Comparison of ENCODE assay signal across 8 cellular contexts in the genomic region with DNA sequence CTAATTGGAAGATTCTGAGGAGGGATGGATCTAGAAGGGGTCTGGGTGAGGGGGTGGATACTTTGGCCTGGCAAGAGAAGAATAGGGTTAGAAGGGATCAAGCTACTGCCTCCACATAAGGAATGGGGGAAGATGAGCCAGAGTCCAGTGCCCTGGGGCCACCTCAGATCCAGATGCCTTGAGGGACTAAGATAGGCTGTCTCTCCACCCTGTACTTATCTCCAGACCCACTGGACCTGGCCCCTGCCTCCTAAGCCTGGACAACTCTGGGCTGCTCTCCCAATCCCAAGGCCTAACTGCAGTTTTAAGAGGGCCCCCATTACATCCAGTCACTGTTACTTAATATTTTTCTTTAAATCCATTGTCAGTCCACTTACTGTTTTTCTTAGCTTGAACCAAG. TPM values are rescaled to one million over a fixed set of nuclear protein-coding genes. Genes with fewer than 3 reads are reported as not detected.
DNase-seq lines count a peak whose midpoint lies in the region; ATAC-seq and TF ChIP-seq lines count a peak whose summit lies in the region.

No MANE protein-coding gene starts in this region.

- no peak for TF ChIP-seq EP300 in ovary (IDR thresholded peaks at IDR 0.05)

- no peaks in the 10 kb centered on the region for H3K27me3 Mint-ChIP-seq in CD8-positive, alpha-beta memory T cell

- H3K4me1 ChIP-seq in CD8-positive, alpha-beta memory T cell (ENCODE audit: insufficient read depth, low read length): peaks cover 17% of the 10 kb centered on the region
- peaks cover 17% of the 10 kb centered on the region for H3K4me1 ChIP-seq in Panc1 (ENCODE audit: control insufficient read depth, insufficient read depth, low read length)
- peaks cover 11% of the 10 kb centered on the region for H3K4me1 ChIP-seq in ovary (ENCODE audit: insufficient read depth)

- no peak for TF ChIP-seq POLR2A in erythroblast (IDR thresholded peaks at IDR 0.05; ENCODE audit: low read length)
- no peak for TF ChIP-seq POLR2A in ovary (IDR thresholded peaks at IDR 0.05)

- H3K9me3 ChIP-seq in CD8-positive, alpha-beta memory T cell (ENCODE audit: low read length): no peaks in the 10 kb centered on the region
- H3K9me3 ChIP-seq in Panc1 (ENCODE audit: control insufficient read depth, insufficient read depth, low read depth, low read length): no peaks in the 10 kb centered on the region
- no peaks in the 10 kb centered on the region for H3K9me3 ChIP-seq in ovary

- H3K9me3 Mint-ChIP-seq in CD8-positive, alpha-beta memory T cell: no peaks in the 10 kb centered on the region

- H3K27ac ChIP-seq in CD8-positive, alpha-beta memory T cell (ENCODE audit: low read depth, low read length): peak overlapping the region; percentile 70
- H3K27ac ChIP-seq in Panc1 (ENCODE audit: low read length) (peak overlapping the region; percentile 88), ovary (peak overlapping the region; percentile 19 to 95)

- no peaks in the 10 kb centered on the region for H3K36me3 ChIP-seq in CD8-positive, alpha-beta memory T cell (ENCODE audit: insufficient read depth, low read length)
- H3K36me3 ChIP-seq in Panc1 (ENCODE audit: control insufficient read depth, insufficient read depth, low read length) (peaks cover 5% of the 10 kb centered on the region; the same call in 1 of the 2 replicates), ovary (no peaks in the 10 kb centered on the region)

- POLR2A ChIA-PET in CD8-positive, alpha-beta memory T cell (lab: Charles Lee): no interaction called here
- POLR2A ChIA-PET in Panc1 (lab: Charles Lee): interaction anchor here (0.5 kb wide), 1 partner anchor 48 kb away, joined by 3 read pairs; no protein-coding TSS in a partner anchor

- H3K4me3 Mint-ChIP-seq in CD8-positive, alpha-beta memory T cell: peak overlapping the region; percentile 75 to 99 (median 95)

- ATAC-seq in Panc1 (no peak), HG02610 (IDR thresholded peaks at IDR 0.05; ENCODE audit: unreplicated experiment) (no peak), HG03378 (IDR thresholded peaks at IDR 0.05; ENCODE audit: unreplicated experiment) (no peak), GM19455 (IDR thresholded peaks at IDR 0.05; ENCODE audit: unreplicated experiment) (no peak), HG03565 (IDR thresholded peaks at IDR 0.05; ENCODE audit: unreplicated experiment) (no peak)

- peaks cover 30 to 51% (median 40%) of the 10 kb centered on the region in 3 donors for H3K4me1 Mint-ChIP-seq in CD8-positive, alpha-beta memory T cell

- no peaks in the 10 kb centered on the region for H3K27me3 ChIP-seq in CD8-positive, alpha-beta memory T cell (ENCODE audit: insufficient read depth, low read length, poor library complexity, severe bottlenecking)
- H3K27me3 ChIP-seq in Panc1 (ENCODE audit: control insufficient read depth, insufficient read depth, low read length): no peaks in the 10 kb centered on the region
- no peaks in the 10 kb centered on the region for H3K27me3 ChIP-seq in ovary

- H3K4me3 ChIP-seq in CD8-positive, alpha-beta memory T cell (ENCODE audit: low read length): peak overlapping the region; percentile 84
- H3K4me3 ChIP-seq in Panc1 (ENCODE audit: low read depth in 2 of 2, low read length in 2 of 2) (peak overlapping the region; percentile 88 to 93), ovary (peak overlapping the region; percentile 76)

- peak overlapping the region in 6 of 8 donors; percentile 5 to 88 (median 56) for H3K27ac Mint-ChIP-seq in CD8-positive, alpha-beta memory T cell

- CTCF ChIA-PET in CD8-positive, alpha-beta memory T cell (lab: Charles Lee): interaction anchor here (0.8 to 1.3 kb wide), 5 partner anchors 11 to 93 kb away, joined by 3 to 4 read pairs (median 3); a partner anchor contains a TSS
- CTCF ChIA-PET in Panc1 (lab: Charles Lee): no interaction called here

- no peak for DNase-seq in CD8-positive, alpha-beta memory T cell
- no peak for DNase-seq in Panc1 (ENCODE audit: low read depth, low spot score)
- peak; percentile 54 to 66 for DNase-seq in erythroblast (lab: John Stamatoyannopoulos, UW)
- peak in 1 of 5 donors; percentile 29 for DNase-seq in ovary

- in situ Hi-C loops in Panc1 (cut with HindIII; ENCODE audit: low pct_unique_long_range_greater_than_20kb, low sequenced_read_pairs): no loop called here

- intact Hi-C loops in Panc1 (cut with micrococcal nuclease; ENCODE audit: unreplicated experiment): no loop called here
- intact Hi-C loops in ovary (cut with DNase I): no loop called here

- peaks cover 0 to 15% (median 5%) of the 10 kb centered on the region in 3 donors for H3K36me3 Mint-ChIP-seq in CD8-positive, alpha-beta memory T cell

- no TSS peak for BruUV-seq in Panc1 (replicated peaks; lab: Mats Ljungman, UMichigan)

- TF ChIP-seq CTCF in Panc1 (IDR thresholded peaks at IDR 0.05) (no peak), ovary (IDR thresholded peaks at IDR 0.05) (no peak)

RNA-seq across cellular contexts. Expression of a gene that starts 2.0 kb away (rescaled TPM):
- 10 to 100 TPM; 38.5 to 44.0 TPM for total RNA-seq in CD8-positive, alpha-beta memory T cell
- 15.4 TPM for polyA plus RNA-seq in CD8-positive, alpha-beta memory T cell
- 97.2 TPM for total RNA-seq in Panc1 (2021; ENCODE audit: unreplicated experiment)
- polyA plus RNA-seq in Panc1 (2012; ENCODE audit: insufficient read length): 94.3 TPM
- 10 to 100 TPM; 30.2 to 93.8 (median 74.8) TPM for total RNA-seq in ovary
- polyA plus RNA-seq in ovary: 10 to 100 TPM; 40.8 to 48.1 TPM

RNA-seq across cellular contexts. Expression of a gene that starts 17.4 kb away (rescaled TPM):
- total RNA-seq in CD8-positive, alpha-beta memory T cell: 100 to 1,000 TPM; 268 to 270 TPM
- polyA plus RNA-seq in CD8-positive, alpha-beta memory T cell: 265 TPM
- total RNA-seq in Panc1 (2021; ENCODE audit: unreplicated experiment): 335 TPM
- 391 TPM for polyA plus RNA-seq in Panc1 (2012; ENCODE audit: insufficient read length)
- 100 to 1,000 TPM; 107 to 281 (median 252) TPM for total RNA-seq in ovary
- 100 to 1,000 TPM; 236 to 371 TPM for polyA plus RNA-seq in ovary

RNA-seq across cellular contexts. Expression of a gene that starts 22.0 kb away (rescaled TPM):
- 10 to 100 TPM; 74.8 to 83.9 TPM for total RNA-seq in CD8-positive, alpha-beta memory T cell
- polyA plus RNA-seq in CD8-positive, alpha-beta memory T cell: 51.6 TPM
- 60.2 TPM for total RNA-seq in Panc1 (2021; ENCODE audit: unreplicated experiment)
- 47.6 TPM for polyA plus RNA-seq in Panc1 (2012; ENCODE audit: insufficient read length)
- 10 to 100 TPM; 18.6 to 31.9 (median 28.7) TPM for total RNA-seq in ovary
- polyA plus RNA-seq in ovary: 10 to 100 TPM; 26.2 to 42.4 TPM

RNA-seq across cellular contexts. Expression of a gene that starts 28.8 kb away (rescaled TPM):
- 10 to 100 TPM; 70.8 to 70.9 TPM for total RNA-seq in CD8-positive, alpha-beta memory T cell
- 54.5 TPM for polyA plus RNA-seq in CD8-positive, alpha-beta memory T cell
- 101 TPM for total RNA-seq in Panc1 (2021; ENCODE audit: unreplicated experiment)
- polyA plus RNA-seq in Panc1 (2012; ENCODE audit: insufficient read length): 94.9 TPM
- total RNA-seq in ovary: 10 to 100 TPM; 56.6 to 82.0 (median 61.7) TPM
- 10 to 100 TPM; 30.2 to 42.8 TPM for polyA plus RNA-seq in ovary

Comparison
In these comparisons a context has a peak if more than half of its experiments do, and no peak if none do; other contexts are left out.
1. DNase-seq: peak in erythroblast (2 of 2); none in CD8-positive, alpha-beta memory T cell (0 of 5) and Panc1 (single experiment).
2. Peak in every context shown above with its lines, with median percentiles within 50 percentile points of each other: H3K27ac ChIP-seq and H3K4me3 ChIP-seq.